Comparison of ENCODE assay signal across 8 cellular contexts in genomic region chr20:2693286-2693995, GRCh38. TPM values are rescaled to one million over a fixed set of nuclear protein-coding genes. Genes with fewer than 3 reads are reported as not detected.
A peak's percentile ranks its signal among the peaks of the same experiment; 100 is the strongest.
DNase-seq lines count a peak whose midpoint lies in the region; ATAC-seq and TF ChIP-seq lines count a peak whose summit lies in the region.

No MANE protein-coding gene starts in this region.

- peaks cover 61% of the 10 kb centered on the region for H3K27me3 Mint-ChIP-seq in activated naive CD8-positive, alpha-beta T cell treated with anti-CD3 and anti-CD28 coated beads, Interleukin-2, amount 10 ng/mL, durations not matched to agents 7 days and 5 days

- H3K27me3 ChIP-seq in RWPE2 (ENCODE audit: insufficient read depth, poor library complexity, severe bottlenecking): peaks cover 22% of the 10 kb centered on the region
- H3K27me3 ChIP-seq in iPS-18a (ENCODE audit: control insufficient read depth, insufficient read depth, low read length): peaks cover 77% of the 10 kb centered on the region

- H3K9me3 ChIP-seq in RWPE2 (ENCODE audit: severe bottlenecking) (no peaks in the 10 kb centered on the region), iPS-18a (ENCODE audit: control insufficient read depth, low read depth, low read length) (no peaks in the 10 kb centered on the region)

- ATAC-seq in GM18498 (IDR thresholded peaks at IDR 0.05; ENCODE audit: unreplicated experiment): peak; percentile 38
- peak; percentile 40 for ATAC-seq in RWPE2 (ENCODE audit: low read depth)
- ATAC-seq in activated naive CD8-positive, alpha-beta T cell treated with anti-CD3 and anti-CD28 coated beads, Interleukin-2, amount 10 ng/mL, durations not matched to agents 7 days and 5 days (ENCODE audit: low read depth): peak; percentile 48
- no peak for ATAC-seq in GM19395 (IDR thresholded peaks at IDR 0.05; ENCODE audit: unreplicated experiment)
- ATAC-seq in GM21360 (IDR thresholded peaks at IDR 0.05; ENCODE audit: unreplicated experiment): no peak

- H3K9ac ChIP-seq in iPS-18a (ENCODE audit: low read length): no peak overlapping the region

- no peaks in the 10 kb centered on the region for H3K9me3 Mint-ChIP-seq in activated naive CD8-positive, alpha-beta T cell treated with anti-CD3 and anti-CD28 coated beads, Interleukin-2, amount 10 ng/mL, durations not matched to agents 7 days and 5 days

- H3K27ac ChIP-seq in RWPE2 (ENCODE audit: poor library complexity, severe bottlenecking) (no peak overlapping the region), iPS-18a (ENCODE audit: low read length) (no peak overlapping the region)

- H3K36me3 Mint-ChIP-seq in activated naive CD8-positive, alpha-beta T cell treated with anti-CD3 and anti-CD28 coated beads, Interleukin-2, amount 10 ng/mL, durations not matched to agents 7 days and 5 days: no peaks in the 10 kb centered on the region

- DNase-seq in RWPE2 (ENCODE audit: low spot score) (no peak), posterior vena cava (ENCODE audit: low spot score) (no peak)
- peak; percentile 60 for DNase-seq in activated naive CD8-positive, alpha-beta T cell treated with anti-CD3 and anti-CD28 coated beads, Interleukin-2, amount 10 ng/mL, durations not matched to agents 7 days and 5 days
- peak; percentile 33 for DNase-seq in stimulated activated CD4-positive, alpha-beta T cell treated with anti-CD3 and anti-CD28 coated beads, Interleukin-1b, Interleukin-23, amount 100 ng/mL, for 48 hours

- H3K4me1 ChIP-seq in RWPE2 (ENCODE audit: insufficient read depth, poor library complexity, severe bottlenecking): no peaks in the 10 kb centered on the region
- H3K4me1 ChIP-seq in iPS-18a (ENCODE audit: control insufficient read depth, low read depth, low read length): peaks cover 9% of the 10 kb centered on the region

- no peak overlapping the region for H3K4me3 Mint-ChIP-seq in activated naive CD8-positive, alpha-beta T cell treated with anti-CD3 and anti-CD28 coated beads, Interleukin-2, amount 10 ng/mL, durations not matched to agents 7 days and 5 days

- intact Hi-C loops in posterior vena cava (cut with DNase I): no loop called here

- H3K36me3 ChIP-seq in RWPE2 (ENCODE audit: low read depth): no peaks in the 10 kb centered on the region
- no peaks in the 10 kb centered on the region for H3K36me3 ChIP-seq in iPS-18a (ENCODE audit: control insufficient read depth, low read depth, low read length)

- TF ChIP-seq CTCF in RWPE2 (IDR thresholded peaks at IDR 0.05; ENCODE audit: poor library complexity, severe bottlenecking): no peak

- peaks cover 11% of the 10 kb centered on the region for H3K4me1 Mint-ChIP-seq in activated naive CD8-positive, alpha-beta T cell treated with anti-CD3 and anti-CD28 coated beads, Interleukin-2, amount 10 ng/mL, durations not matched to agents 7 days and 5 days

- no peak overlapping the region for H3K27ac Mint-ChIP-seq in activated naive CD8-positive, alpha-beta T cell treated with anti-CD3 and anti-CD28 coated beads, Interleukin-2, amount 10 ng/mL, durations not matched to agents 7 days and 5 days

- POLR2A ChIA-PET in activated naive CD8-positive, alpha-beta T cell treated with anti-CD3 and anti-CD28 coated beads, Interleukin-2, amount 10 ng/mL, durations not matched to agents 7 days and 5 days (lab: Charles Lee): interaction anchor here (0.6 to 1.5 kb wide), 4 partner anchors 13 to 181 kb away, joined by 3 to 5 read pairs (median 3); no protein-coding TSS in a partner anchor

- peak overlapping the region; percentile 40 for H3K4me3 ChIP-seq in RWPE2 (ENCODE audit: severe bottlenecking)
- H3K4me3 ChIP-seq in iPS-18a (ENCODE audit: low read length): peak overlapping the region; percentile 12

RNA-seq across cellular contexts. Expression of gene EBF4, which starts 0.9 kb away (rescaled TPM):
- total RNA-seq in activated naive CD8-positive, alpha-beta T cell treated with anti-CD3 and anti-CD28 coated beads, Interleukin-2, amount 10 ng/mL, durations not matched to agents 7 days and 5 days: 1 to 10 TPM in 1 of 2 experiments, under 1 TPM in 1; 0.99 to 2.4 TPM
- total RNA-seq in posterior vena cava: 10 to 100 TPM; 11.1 to 17.4 TPM

RNA-seq across cellular contexts. Expression of gene IDH3B, which starts 29.4 kb away (rescaled TPM):
- total RNA-seq in activated naive CD8-positive, alpha-beta T cell treated with anti-CD3 and anti-CD28 coated beads, Interleukin-2, amount 10 ng/mL, durations not matched to agents 7 days and 5 days: 10 to 100 TPM; 95.8 to 96.7 TPM
- total RNA-seq in posterior vena cava: 10 to 100 TPM; 47.3 to 48.3 TPM

RNA-seq across cellular contexts. Expression of gene NOP56, which starts 41.0 kb away (rescaled TPM):
- 100 to 1,000 TPM; 322 to 330 TPM for total RNA-seq in activated naive CD8-positive, alpha-beta T cell treated with anti-CD3 and anti-CD28 coated beads, Interleukin-2, amount 10 ng/mL, durations not matched to agents 7 days and 5 days
- total RNA-seq in posterior vena cava: 10 to 100 TPM; 78.7 to 79.7 TPM

Comparison
In these comparisons a context has a peak if more than half of its experiments do, and no peak if none do; other contexts are left out.
1. ATAC-seq: peak in GM18498 (single experiment), RWPE2 (single experiment) and activated naive CD8-positive, alpha-beta T cell treated with anti-CD3 and anti-CD28 coated beads, Interleukin-2, amount 10 ng/mL, durations not matched to agents 7 days and 5 days (single experiment); none in GM19395 (single experiment) and GM21360 (single experiment).
2. DNase-seq: peak in activated naive CD8-positive, alpha-beta T cell treated with anti-CD3 and anti-CD28 coated beads, Interleukin-2, amount 10 ng/mL, durations not matched to agents 7 days and 5 days (single experiment) and stimulated activated CD4-positive, alpha-beta T cell treated with anti-CD3 and anti-CD28 coated beads, Interleukin-1b, Interleukin-23, amount 100 ng/mL, for 48 hours (single experiment); none in RWPE2 (single experiment) and posterior vena cava (single experiment).
3. RNA of gene NOP56, which starts 41.0 kb away (total RNA-seq): 322 to 330 TPM in activated naive CD8-positive, alpha-beta T cell treated with anti-CD3 and anti-CD28 coated beads, Interleukin-2, amount 10 ng/mL, durations not matched to agents 7 days and 5 days; 78.7 to 79.7 TPM in posterior vena cava; every median in the first group is over 4 times any median in the second.